Comparison of ENCODE assay signal across 12 cellular contexts in the genomic region with DNA sequence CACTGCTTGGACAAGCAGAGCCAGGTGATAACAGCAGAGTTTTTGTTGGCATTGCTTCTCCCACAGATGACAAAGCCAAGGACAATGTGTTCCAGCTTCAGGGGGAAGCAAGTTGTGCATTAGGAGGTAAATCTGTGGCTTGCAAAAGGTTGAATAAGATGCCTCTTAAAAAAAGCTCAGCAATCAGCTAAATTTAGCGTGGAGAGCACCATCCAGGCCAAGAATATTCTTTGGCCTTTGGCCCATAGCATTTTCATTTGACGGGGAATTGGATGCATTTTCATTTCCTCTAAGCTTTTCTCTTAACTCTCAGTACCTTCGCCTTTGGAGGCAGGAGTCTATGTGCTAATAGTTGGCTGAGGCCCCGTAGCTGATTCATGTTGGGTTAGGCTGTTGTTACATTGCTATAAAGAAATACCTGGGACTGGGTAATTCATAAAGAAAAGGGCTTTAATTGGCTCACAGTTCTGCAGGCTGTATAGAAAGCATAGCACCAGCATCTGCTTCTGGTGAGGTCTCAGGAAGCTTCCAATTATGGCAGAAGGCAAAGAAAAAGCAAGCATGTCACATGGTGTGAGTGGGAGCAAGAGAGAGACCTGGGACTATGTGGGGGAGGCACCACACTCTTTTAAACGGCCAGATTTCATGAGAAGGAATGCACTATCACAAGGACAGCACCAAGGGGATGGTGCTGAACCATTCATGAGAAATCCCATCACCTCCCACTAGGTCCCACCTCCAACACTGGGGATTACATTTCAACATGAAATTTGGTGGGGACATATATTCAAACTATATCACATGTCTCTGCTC.
DNase-seq lines count a peak whose midpoint lies in the region; ATAC-seq and TF ChIP-seq lines count a peak whose summit lies in the region.
"Had no signal": no experiment of that assay in that cellular context is flagged by ENCODE, and none has a peak within 500 bp of the region (broad histone marks: within the 10 kb centered on the region; RNA-seq: fewer than 3 reads in every experiment).

No MANE protein-coding gene starts in this region.

- peak; percentile 68 for TF ChIP-seq EP300 in gastroesophageal sphincter (IDR thresholded peaks at IDR 0.05)
- peak; percentile 59 for TF ChIP-seq EP300 in stomach (IDR thresholded peaks at IDR 0.05)

- H2BK5ac ChIP-seq in mesendoderm (ENCODE audit: low read length): no peak overlapping the region

- H3K79me1 ChIP-seq in mesendoderm (ENCODE audit: low read length): no peaks in the 10 kb centered on the region

- WGBS in gastroesophageal sphincter (ENCODE audit: low coverage in 1 of 2), 2 donors: 23 to 24% methylated on average over 3 to 4 of the region's 5 CpGs
- 53 to 68% (median 66%) methylated on average over 5 of the region's 5 CpGs for WGBS in stomach, 5 donors
- no CpG with 5 or more reads among the region's 5 CpGs for WGBS in mesendoderm (ENCODE audit: extremely low coverage, insufficient coverage, low lambda C conversion rate)

- no peaks in the 10 kb centered on the region for H3K79me2 ChIP-seq in mesendoderm (ENCODE audit: control insufficient read depth, insufficient read depth, low read length)

- H3K9me3 ChIP-seq in gastroesophageal sphincter (peaks cover 0 to 6% (median 0%) of the 10 kb centered on the region in 3 donors), stomach (peaks cover 0 to 17% (median 4%) of the 10 kb centered on the region in 4 donors)
- H3K9me3 ChIP-seq: mucosa of descending colon had no signal

- H3K18ac ChIP-seq in mesendoderm (ENCODE audit: low read length): no peak overlapping the region

- TF ChIP-seq CTCF in astrocyte of the spinal cord (IDR thresholded peaks at IDR 0.05; ENCODE audit: low read depth, low read length): no peak
- TF ChIP-seq CTCF in gastroesophageal sphincter (IDR thresholded peaks at IDR 0.05): no peak
- TF ChIP-seq CTCF in stomach (IDR thresholded peaks at IDR 0.05): no peak
- TF ChIP-seq CTCF in GM10248 (IDR thresholded peaks at IDR 0.05; ENCODE audit: control extremely low read depth, extremely low read depth, low read depth, missing control alignments): no peak

- no peak for TF ChIP-seq POLR2A in gastroesophageal sphincter (IDR thresholded peaks at IDR 0.05)
- TF ChIP-seq POLR2A in stomach (IDR thresholded peaks at IDR 0.05): no peak

- H3K27me3 ChIP-seq in gastroesophageal sphincter (no peaks in the 10 kb centered on the region), stomach (no peaks in the 10 kb centered on the region), mesendoderm (ENCODE audit: insufficient read depth, low read length, poor library complexity) (no peaks in the 10 kb centered on the region)

- H2BK15ac ChIP-seq in mesendoderm (replicated peaks; ENCODE audit: low read depth): no peak overlapping the region

- H3K36me3 ChIP-seq in gastroesophageal sphincter: no peaks in the 10 kb centered on the region
- H3K36me3 ChIP-seq in stomach: no peaks in the 10 kb centered on the region
- no peaks in the 10 kb centered on the region for H3K36me3 ChIP-seq in mesendoderm (ENCODE audit: control insufficient read depth, insufficient read depth, low read length)

- no peak overlapping the region for H3K56ac ChIP-seq in mesendoderm (ENCODE audit: low read length)

- peak; percentile 63 for DNase-seq in M059J (ENCODE audit: low read depth)
- peak; percentile 79 for DNase-seq in astrocyte of the spinal cord (ENCODE audit: low read depth, low spot score)
- DNase-seq in stomach: no peak
- no peak for DNase-seq in SIG-M5 (lab: John Stamatoyannopoulos, UW)
- DNase-seq in mesendoderm: no peak
- no peak for DNase-seq in DMS 273 treated with DMSO at 0.1 percent for 48 hours (lab: John Stamatoyannopoulos, UW)
- DNase-seq in GM10248 (ENCODE audit: extremely low spot score): no peak
- DNase-seq: CD8-positive, alpha-beta memory T cell; effector CD4-positive, alpha-beta T cell; mucosa of descending colon had no signal

- H4K5ac ChIP-seq in mesendoderm (ENCODE audit: low read length): no peak overlapping the region

- H4K8ac ChIP-seq in mesendoderm (ENCODE audit: low read depth, low read length): no peak overlapping the region

- POLR2A ChIA-PET in GM10248 (lab: Yijun Ruan, JAX): no interaction called here

- H3K4ac ChIP-seq in mesendoderm (ENCODE audit: low read depth, low read length): no peak overlapping the region

- H3K9ac ChIP-seq in mesendoderm (ENCODE audit: low read length): no peak overlapping the region

- H3K4me3 ChIP-seq in astrocyte of the spinal cord (ENCODE audit: low read depth, low read length) (no peak overlapping the region), gastroesophageal sphincter (no peak overlapping the region), stomach (no peak overlapping the region), mesendoderm (ENCODE audit: low read length) (no peak overlapping the region)
- H3K4me3 ChIP-seq: mucosa of descending colon had no signal

- H2AK5ac ChIP-seq in mesendoderm (ENCODE audit: low read length): no peak overlapping the region

- in situ Hi-C loops in astrocyte of the spinal cord (cut with HindIII; ENCODE audit: low sequenced_read_pairs): no loop called here

- H3K27ac ChIP-seq in gastroesophageal sphincter (peak overlapping the region; percentile 57 to 73 (median 65)), stomach (peak overlapping the region in 1 of 5 donors; percentile 73), mesendoderm (ENCODE audit: low read depth, low read length) (no peak overlapping the region)

- H2BK120ac ChIP-seq in mesendoderm (ENCODE audit: low read depth, low read length): no peak overlapping the region

- intact Hi-C loops in stomach (cut with DNase I; ENCODE audit: low total_unique reads): no loop called here

- CTCF ChIA-PET in GM10248 (lab: Yijun Ruan, JAX): interaction anchor here (1.1 kb wide), 1 partner anchor 44 kb away, joined by 4 read pairs; no protein-coding TSS in a partner anchor

- H3K23ac ChIP-seq in mesendoderm (ENCODE audit: low read length): no peak overlapping the region

- peak; percentile 84 for ATAC-seq in gastroesophageal sphincter
- ATAC-seq: activated naive CD4-positive, alpha-beta T cell treated with anti-CD3 and anti-CD28 coated beads, Interleukin-2, amount 50 U/mL, for 72 hours; mucosa of descending colon had no signal

- H3K4me1 ChIP-seq in gastroesophageal sphincter: peaks cover 6 to 20% (median 13%) of the 10 kb centered on the region in 3 donors
- peaks cover 0 to 10% (median 2%) of the 10 kb centered on the region in 4 donors for H3K4me1 ChIP-seq in stomach
- H3K4me1 ChIP-seq in mesendoderm (ENCODE audit: control insufficient read depth, low read depth, low read length): no peaks in the 10 kb centered on the region

- H3K4me2 ChIP-seq in mesendoderm (ENCODE audit: low read length): no peak overlapping the region

Comparison
In these comparisons a context has a peak if more than half of its experiments do, and no peak if none do; other contexts are left out.
1. DNase-seq: peak in M059J (single experiment) and astrocyte of the spinal cord (single experiment); none in stomach (single experiment), SIG-M5 (single experiment), mesendoderm (single experiment), DMS 273 treated with DMSO at 0.1 percent for 48 hours (single experiment) and GM10248 (single experiment).